In genomic region chr13:103695320-103695719, GRCh38 we compare ENCODE assay signal across 4 cellular contexts.
"Had no signal": no experiment of that assay in that cellular context is flagged by ENCODE, and none has a peak within 500 bp of the region (broad histone marks: within the 10 kb centered on the region; RNA-seq: fewer than 3 reads in every experiment).

No MANE protein-coding gene starts in this region.

- H3K4me3 ChIP-seq: K562 had no signal

- H3K27ac ChIP-seq: HL-60 had no signal

- DNase-seq: IMR-90 had no signal

- ATAC-seq: HepG2, K562 had no signal
